Comparison of ENCODE assay signal across 8 cellular contexts in the genomic region with DNA sequence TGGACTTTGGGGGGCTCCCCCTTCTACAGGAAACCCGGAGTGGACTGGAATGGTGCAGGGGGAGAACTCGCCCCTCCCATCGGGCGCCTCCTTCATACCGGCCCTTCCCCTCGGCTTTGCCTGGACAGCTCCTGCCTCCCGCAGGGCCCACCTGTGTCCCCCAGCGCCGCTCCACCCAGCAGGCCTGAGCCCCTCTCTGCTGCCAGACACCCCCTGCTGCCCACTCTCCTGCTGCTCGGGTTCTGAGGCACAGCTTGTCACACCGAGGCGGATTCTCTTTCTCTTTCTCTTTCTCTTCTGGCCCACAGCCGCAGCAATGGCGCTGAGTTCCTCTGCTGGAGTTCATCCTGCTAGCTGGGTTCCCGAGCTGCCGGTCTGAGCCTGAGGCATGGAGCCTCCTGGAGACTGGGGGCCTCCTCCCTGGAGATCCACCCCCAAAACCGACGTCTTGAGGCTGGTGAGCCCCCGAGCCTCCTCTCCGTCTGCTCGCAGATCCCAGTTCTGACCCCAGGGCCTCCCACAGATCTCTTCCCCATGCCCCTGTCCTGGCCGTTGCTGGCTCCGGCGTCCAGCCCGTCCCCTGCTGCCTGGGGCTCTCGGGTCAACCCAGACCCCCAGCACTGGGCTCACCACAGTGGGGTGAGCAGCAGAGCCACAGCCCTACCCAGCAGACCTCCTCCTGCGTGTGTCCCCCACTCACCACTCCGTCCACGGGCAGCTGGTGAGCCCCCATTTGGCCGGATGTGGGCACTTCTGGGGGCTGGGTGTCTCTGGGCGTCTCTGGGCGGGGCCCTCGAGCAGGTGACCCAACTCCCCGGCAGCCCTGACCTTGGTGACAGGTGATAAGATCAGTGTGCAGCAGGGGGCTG. TPM values are rescaled to one million over a fixed set of nuclear protein-coding genes. Genes with fewer than 3 reads are reported as not detected.
DNase-seq lines count a peak whose midpoint lies in the region; TF ChIP-seq lines count a peak whose summit lies in the region.

Gene TNFRSF14, plus strand, starts transcription at position 95 of the 869 bp plus-strand sequence. Its CDS starts 294 bp downstream, at position 389.

- H3K27ac Mint-ChIP-seq in activated T-cell treated with anti-CD3 and anti-CD28 coated beads, Interleukin-2, amount 50 U/mL, for 24 hours = peak within 1 kb of the TSS; percentile 98

- peak within 1 kb of the TSS; percentile 69 for H3K4me2 ChIP-seq in GM23248 (ENCODE audit: unreplicated experiment)

- H3K36me3 ChIP-seq in GM23248 (ENCODE audit: low read depth) (no peaks in the 10 kb centered on the region), vagina (peaks cover 0 to 23% of the 10 kb centered on the region in 2 donors)

- peak within 1 kb of the TSS; percentile 79 for H3K9ac ChIP-seq in GM23248

- peaks cover 46% of the 10 kb centered on the region for H3K4me1 Mint-ChIP-seq in activated T-cell treated with anti-CD3 and anti-CD28 coated beads, Interleukin-2, amount 50 U/mL, for 24 hours (ENCODE audit: low read depth)

- peak within 1 kb of the TSS; percentile 92 for H2AFZ ChIP-seq in GM23248

- DNase-seq in Daoy (ENCODE audit: low read depth) = peak; percentile 81
- DNase-seq in GM23248 = peak; percentile 77
- DNase-seq in NOMO-1 (lab: John Stamatoyannopoulos, UW; ENCODE audit: unreplicated experiment in 2 of 2) = peak; percentile 53 to 55
- DNase-seq in activated T-cell treated with anti-CD3 and anti-CD28 coated beads, Interleukin-2, amount 50 U/mL, for 24 hours = peak; percentile 83
- DNase-seq in fibroblast of mammary gland (ENCODE audit: low read depth) = peak; percentile 36
- DNase-seq in posterior vena cava (ENCODE audit: low spot score) = no peak
- DNase-seq in vagina (ENCODE audit: extremely low spot score in 2 of 2) = no peak
- DNase-seq in GOT3 (lab: John Stamatoyannopoulos, UW) = no peak

- H3K79me2 ChIP-seq in GM23248 (ENCODE audit: insufficient read depth) = no peaks in the 10 kb centered on the region

- H3K4me1 ChIP-seq in GM23248 (ENCODE audit: insufficient read depth) = 0 out of 2 replicates have a peak, but pooled peaks cover 5% of the 10 kb centered on the region
- H3K4me1 ChIP-seq in vagina = peaks cover 56% of the 10 kb centered on the region

- H3K27me3 ChIP-seq in GM23248 (replicated peaks; ENCODE audit: insufficient read depth) (no peaks in the 10 kb centered on the region), vagina (no peaks in the 10 kb centered on the region)

- H3K9me3 ChIP-seq in GM23248 (ENCODE audit: low read depth) (no peaks in the 10 kb centered on the region), vagina (no peaks in the 10 kb centered on the region)

- intact Hi-C loops in posterior vena cava (cut with DNase I) (no loop called here), vagina (cut with DNase I) (no loop called here)

- in situ Hi-C loops in GM23248 (cut with MboI) = no loop called here

- peak in 1 of 2 donors; percentile 29 for TF ChIP-seq POLR2A in vagina (IDR thresholded peaks at IDR 0.05)

- 2 to 6% methylated on average over 31 to 32 of the region's 34 CpGs for WGBS in GM23248 (ENCODE audit: low coverage in 1 of 2, low lambda C conversion rate in 2 of 2, missing lambda C conversion rate in 2 of 2), 2 experiments

- H4K20me1 ChIP-seq in GM23248 (ENCODE audit: insufficient read depth) = no peaks in the 10 kb centered on the region

- H3K27ac ChIP-seq in GM23248 (peak within 1 kb of the TSS; percentile 16), vagina (peak within 1 kb of the TSS; percentile 96)

- H3K4me3 ChIP-seq in GM23248 (peak within 1 kb of the TSS; percentile 74), fibroblast of mammary gland (ENCODE audit: control insufficient read depth, low read depth, low read length) (peak within 1 kb of the TSS; percentile 54), vagina (peak within 1 kb of the TSS; percentile 61 to 64)

- H3K27me3 Mint-ChIP-seq in activated T-cell treated with anti-CD3 and anti-CD28 coated beads, Interleukin-2, amount 50 U/mL, for 24 hours = no peaks in the 10 kb centered on the region

- TF ChIP-seq CTCF in fibroblast of mammary gland (conservative IDR thresholded peaks at IDR 0.05; ENCODE audit: control insufficient read depth, insufficient read depth, low read depth, low read length) (no peak), vagina (IDR thresholded peaks at IDR 0.05) (no peak)

- no peaks in the 10 kb centered on the region for H3K9me2 ChIP-seq in GM23248 (ENCODE audit: insufficient read depth)

- peaks cover 51% of the 10 kb centered on the region for H3K36me3 Mint-ChIP-seq in activated T-cell treated with anti-CD3 and anti-CD28 coated beads, Interleukin-2, amount 50 U/mL, for 24 hours (ENCODE audit: low read depth)

- peak within 1 kb of the TSS; percentile 99 for H3K4me3 Mint-ChIP-seq in activated T-cell treated with anti-CD3 and anti-CD28 coated beads, Interleukin-2, amount 50 U/mL, for 24 hours

- no peaks in the 10 kb centered on the region for H3F3A ChIP-seq in GM23248 (ENCODE audit: insufficient read depth)

- H3K9me3 Mint-ChIP-seq in activated T-cell treated with anti-CD3 and anti-CD28 coated beads, Interleukin-2, amount 50 U/mL, for 24 hours = no peaks in the 10 kb centered on the region

RNA-seq across cellular contexts. Expression of gene TNFRSF14, which starts in this region (rescaled TPM):
- total RNA-seq in Daoy (2014; rRNA removed; shearing (Covaris generic)) = 9.0 and 12.1 TPM in 2 replicates
- 4.7 and 13.3 TPM in 2 replicates for total RNA-seq in GM23248 (2014; rRNA removed; shearing (Covaris generic))
- polyA plus RNA-seq in GM23248 (2016; fragmentation: Nextera tagmentation; extraction: Ambion mirVana) = 7.8 and 7.9 TPM in 2 replicates
- total RNA-seq in posterior vena cava (10 to 100 TPM; 37.7 to 63.6 TPM), vagina (49.6 TPM)

Comparison
In these comparisons a context has a peak if more than half of its experiments do, and no peak if none do; other contexts are left out.
1. DNase-seq: peak in Daoy (single experiment), GM23248 (single experiment), NOMO-1 (2 of 2), activated T-cell treated with anti-CD3 and anti-CD28 coated beads, Interleukin-2, amount 50 U/mL, for 24 hours (single experiment) and fibroblast of mammary gland (single experiment); none in posterior vena cava (single experiment), vagina (0 of 2) and GOT3 (single experiment).
2. Peak in every context shown above with its lines, with median percentiles within 50 percentile points of each other: H3K4me3 ChIP-seq.